In genomic region chr20:58038123-58038654, GRCh38 we compare ENCODE assay signal across 24 cellular contexts.
DNase-seq lines count a peak whose midpoint lies in the region; ATAC-seq and TF ChIP-seq lines count a peak whose summit lies in the region.
"Had no signal": no experiment of that assay in that cellular context is flagged by ENCODE, and none has a peak within 500 bp of the region (broad histone marks: within the 10 kb centered on the region; RNA-seq: fewer than 3 reads in every experiment).

No MANE protein-coding gene starts in this region.

- peaks cover 0 to 7% (median 3%) of the 10 kb centered on the region in 4 donors for H3K4me1 ChIP-seq in esophagus muscularis mucosa
- no peaks in the 10 kb centered on the region for H3K4me1 ChIP-seq in HAP-1
- H3K4me1 ChIP-seq in upper lobe of left lung, result peaks cover 0 to 2% (median under 1%) of the 10 kb centered on the region in 4 donors

- ATAC-seq in stimulated activated naive CD8-positive, alpha-beta T cell treated with anti-CD3 and anti-CD28 coated beads, Interleukin-15, amount 100 ng/mL, for 72 hours, result no peak
- no peak for ATAC-seq in stimulated activated naive CD8-positive, alpha-beta T cell treated with anti-CD3 and anti-CD28 coated beads, Interleukin-15, Interleukin-2, amounts not matched to agents 100 U/mL and 50 U/mL, for 24 hours
- ATAC-seq in GM21390 (IDR thresholded peaks at IDR 0.05; ENCODE audit: unreplicated experiment) (no peak), upper lobe of left lung (ENCODE audit: low FRiP score in 2 of 2) (no peak)
- ATAC-seq: GM12878, HCT116, HepG2 had no signal

- in situ Hi-C loops in HAP-1 (cut with MboI; ENCODE audit: low sequenced_read_pairs), result no loop called here

- no peak for DNase-seq in stimulated activated naive CD8-positive, alpha-beta T cell treated with anti-CD3 and anti-CD28 coated beads, Interleukin-15, amount 100 ng/mL, for 72 hours
- no peak for DNase-seq in stimulated activated naive CD8-positive, alpha-beta T cell treated with anti-CD3 and anti-CD28 coated beads, Interleukin-15, Interleukin-2, amounts not matched to agents 100 U/mL and 50 U/mL, for 24 hours
- DNase-seq in esophagus muscularis mucosa (ENCODE audit: extremely low spot score) (peak; percentile 50), retina (peak; percentile 0), HAP-1 (ENCODE audit: low spot score in 2 of 2) (no peak), upper lobe of left lung (no peak), NCI-H1694 treated with DMSO at 0.1 percent for 48 hours (lab: John Stamatoyannopoulos, UW) (no peak)
- DNase-seq: BE2C; CD4-positive, CD25-positive, alpha-beta regulatory T cell; GOT3; Kasumi-1; MV-4-11; NCI-H1105; NCI-H1436 treated with DMSO at 0.1 percent for 48 hours; NCI-H1930; NCI-H2107; NCI-H524 treated with DMSO at 0.1 percent for 48 hours; NCI-H774; SK-N-SH had no signal

- TF ChIP-seq POLR2A in esophagus muscularis mucosa (IDR thresholded peaks at IDR 0.05; ENCODE audit: low read depth), result no peak
- no peak for TF ChIP-seq POLR2A in upper lobe of left lung (IDR thresholded peaks at IDR 0.05)

- intact Hi-C loops in esophagus muscularis mucosa (cut with DNase I), result no loop called here

- peak overlapping the region; percentile 2 to 43 for H3K27ac Mint-ChIP-seq in stimulated activated naive CD8-positive, alpha-beta T cell treated with anti-CD3 and anti-CD28 coated beads, Interleukin-15, amount 100 ng/mL, for 72 hours
- H3K27ac Mint-ChIP-seq: CD4-positive, CD25-positive, alpha-beta regulatory T cell had no signal

- no peaks in the 10 kb centered on the region for H3K4me1 Mint-ChIP-seq in stimulated activated naive CD8-positive, alpha-beta T cell treated with anti-CD3 and anti-CD28 coated beads, Interleukin-15, amount 100 ng/mL, for 72 hours
- H3K4me1 Mint-ChIP-seq: CD4-positive, CD25-positive, alpha-beta regulatory T cell had no signal

- H3K4me3 ChIP-seq in esophagus muscularis mucosa, result no peak overlapping the region
- no peak overlapping the region for H3K4me3 ChIP-seq in HAP-1
- no peak overlapping the region for H3K4me3 ChIP-seq in upper lobe of left lung
- H3K4me3 ChIP-seq: GM12878 had no signal

- WGBS in esophagus muscularis mucosa, result 89% methylated on average over 7 of the region's 9 CpGs
- WGBS in upper lobe of left lung, 2 donors, result 75 to 79% methylated on average over 9 of the region's 9 CpGs

- H3K9me3 ChIP-seq in esophagus muscularis mucosa, result no peaks in the 10 kb centered on the region
- no peaks in the 10 kb centered on the region for H3K9me3 ChIP-seq in HAP-1
- no peaks in the 10 kb centered on the region for H3K9me3 ChIP-seq in upper lobe of left lung
- H3K9me3 ChIP-seq: BE2C, SK-N-SH had no signal

- H3K4me3 Mint-ChIP-seq in stimulated activated naive CD8-positive, alpha-beta T cell treated with anti-CD3 and anti-CD28 coated beads, Interleukin-15, amount 100 ng/mL, for 72 hours, result no peak overlapping the region
- H3K4me3 Mint-ChIP-seq: CD4-positive, CD25-positive, alpha-beta regulatory T cell had no signal

- TF ChIP-seq EP300 in esophagus muscularis mucosa (IDR thresholded peaks at IDR 0.05) (no peak), upper lobe of left lung (IDR thresholded peaks at IDR 0.05) (no peak)

- H3K27ac ChIP-seq in esophagus muscularis mucosa (replicated peaks in 1 of 4), result peak overlapping the region in 2 of 4 donors; percentile 4 to 14
- H3K27ac ChIP-seq in upper lobe of left lung, result no peak overlapping the region
- H3K27ac ChIP-seq: 22Rv1 had no signal

- H3K36me3 ChIP-seq in esophagus muscularis mucosa (no peaks in the 10 kb centered on the region), HAP-1 (replicated peaks) (no peaks in the 10 kb centered on the region), upper lobe of left lung (no peaks in the 10 kb centered on the region)
- H3K36me3 ChIP-seq: BE2C had no signal

- H3K9me3 Mint-ChIP-seq in stimulated activated naive CD8-positive, alpha-beta T cell treated with anti-CD3 and anti-CD28 coated beads, Interleukin-15, amount 100 ng/mL, for 72 hours, result no peaks in the 10 kb centered on the region

- H3K27me3 ChIP-seq in esophagus muscularis mucosa (peaks cover 0 to 4% (median 0%) of the 10 kb centered on the region in 4 donors), HAP-1 (ENCODE audit: low read depth) (no peaks in the 10 kb centered on the region), upper lobe of left lung (no peaks in the 10 kb centered on the region)
- H3K27me3 ChIP-seq: BE2C had no signal

- no peak for TF ChIP-seq CTCF in esophagus muscularis mucosa (IDR thresholded peaks at IDR 0.05)
- no peak for TF ChIP-seq CTCF in upper lobe of left lung (IDR thresholded peaks at IDR 0.05)

- peaks cover 7% of the 10 kb centered on the region for H3K27me3 Mint-ChIP-seq in stimulated activated naive CD8-positive, alpha-beta T cell treated with anti-CD3 and anti-CD28 coated beads, Interleukin-15, amount 100 ng/mL, for 72 hours

Comparison
In these comparisons a context has a peak if more than half of its experiments do, and no peak if none do; other contexts are left out.
1. DNase-seq: peak in esophagus muscularis mucosa (single experiment) and retina (single experiment); none in stimulated activated naive CD8-positive, alpha-beta T cell treated with anti-CD3 and anti-CD28 coated beads, Interleukin-15, amount 100 ng/mL, for 72 hours (0 of 2), stimulated activated naive CD8-positive, alpha-beta T cell treated with anti-CD3 and anti-CD28 coated beads, Interleukin-15, Interleukin-2, amounts not matched to agents 100 U/mL and 50 U/mL, for 24 hours (single experiment), HAP-1 (0 of 2), upper lobe of left lung (0 of 2) and NCI-H1694 treated with DMSO at 0.1 percent for 48 hours (single experiment).